In genomic region chr14:100170880-100171279, GRCh38 we compare ENCODE assay signal across 26 cellular contexts. TPM values are rescaled to one million over a fixed set of nuclear protein-coding genes. Genes with fewer than 3 reads are reported as not detected.
"Had no signal": no experiment of that assay in that cellular context is flagged by ENCODE, and none has a peak within 500 bp of the region (broad histone marks: within the 10 kb centered on the region; RNA-seq: fewer than 3 reads in every experiment).

No MANE protein-coding gene starts in this region.

- H3K9me3 ChIP-seq: left lung, lower lobe of right lung, ovary, right atrium auricular region, right lobe of liver, stomach, testis, thyroid gland, transverse colon, upper lobe of left lung had no signal

- H3K27me3 ChIP-seq: ovary, right atrium auricular region, right lobe of liver, testis, thyroid gland, upper lobe of left lung had no signal

- H3K27ac Mint-ChIP-seq: natural killer cell; nephron progenitor cell; progenitor cell of endocrine pancreas; stimulated activated memory B cell treated with anti-CD40 and anti-IgM and Interleukin-4, amounts not matched to agents 10 μg/mL and 1 μg/mL and 100 μg/mL, for 72 hours had no signal

- H3K36me3 Mint-ChIP-seq: natural killer cell; stimulated activated memory B cell treated with anti-CD40 and anti-IgM and Interleukin-4, amounts not matched to agents 10 μg/mL and 1 μg/mL and 100 μg/mL, for 72 hours had no signal

- DNase-seq: hippocampal formation; kidney glomerular epithelial cell; left colon; lower lobe of right lung; mammary epithelial cell; mesenchymal stem cell; natural killer cell; nephron progenitor cell; ovary; right lobe of liver; stimulated activated CD4-positive, alpha-beta T cell treated with anti-CD3 and anti-CD28 coated beads, Interleukin-1b, Interleukin-23, amount 100 ng/mL, for 48 hours; stimulated activated CD4-positive, alpha-beta T cell treated with anti-CD3 and anti-CD28 coated beads, Interleukin-2, amount 100 ng/mL, for 48 hours; stimulated activated CD4-positive, alpha-beta T cell treated with anti-CD3 and anti-CD28 coated beads, Interleukin-4, amount 100 ng/mL, for 4 hours; stimulated activated CD8-positive, alpha-beta memory T cell treated with anti-CD3 and anti-CD28 coated beads, Interleukin-4, amount 100 ng/mL, for 48 hours; stimulated activated naive CD8-positive, alpha-beta T cell treated with anti-CD3 and anti-CD28 coated beads, Interleukin-15, Interleukin-2, amounts not matched to agents 100 U/mL and 50 U/mL, for 24 hours; stomach; testis; thyroid gland; transverse colon; upper lobe of left lung had no signal

- H3K9me3 Mint-ChIP-seq: natural killer cell; nephron progenitor cell; stimulated activated memory B cell treated with anti-CD40 and anti-IgM and Interleukin-4, amounts not matched to agents 10 μg/mL and 1 μg/mL and 100 μg/mL, for 72 hours had no signal

- H3K27ac ChIP-seq: left lung, lower lobe of right lung, ovary, right atrium auricular region, right lobe of liver, stomach, testis, thyroid gland, transverse colon, upper lobe of left lung had no signal

- H3K4me1 ChIP-seq: right lobe of liver, testis had no signal

- H3K4me3 ChIP-seq: left lung, lower lobe of right lung, ovary, right atrium auricular region, right lobe of liver, smooth muscle cell, stomach, testis, thyroid gland, transverse colon, upper lobe of left lung had no signal

- ATAC-seq: left colon; left lung; lower lobe of right lung; natural killer cell; right lobe of liver; stimulated activated memory B cell treated with anti-CD40 and anti-IgM and Interleukin-4, amounts not matched to agents 10 μg/mL and 1 μg/mL and 100 μg/mL, for 72 hours; stimulated activated naive CD8-positive, alpha-beta T cell treated with anti-CD3 and anti-CD28 coated beads, Interleukin-15, Interleukin-2, amounts not matched to agents 100 U/mL and 50 U/mL, for 24 hours had no signal

- FAIRE-seq: keratinocyte had no signal

- H3K36me3 ChIP-seq: left lung, lower lobe of right lung, ovary, right atrium auricular region, right lobe of liver, stomach, thyroid gland, transverse colon, upper lobe of left lung had no signal

- H3K4me3 Mint-ChIP-seq: natural killer cell; nephron progenitor cell; stimulated activated memory B cell treated with anti-CD40 and anti-IgM and Interleukin-4, amounts not matched to agents 10 μg/mL and 1 μg/mL and 100 μg/mL, for 72 hours had no signal

RNA-seq across cellular contexts. Expression of gene DEGS2, which starts 11.4 kb away (rescaled TPM):
- total RNA-seq: right atrium auricular region had no signal
